8 cellular contexts compared by ENCODE assay signal in genomic region chr12:49131051-49131972, GRCh38. TPM values are rescaled to one million over a fixed set of nuclear protein-coding genes. Genes with fewer than 3 reads are reported as not detected.
A peak's percentile ranks its signal among the peaks of the same experiment; 100 is the strongest.
DNase-seq lines count a peak whose midpoint lies in the region; ATAC-seq and TF ChIP-seq lines count a peak whose summit lies in the region.

Gene TUBA1B (minus strand): TSS chr12:49131395. CDS start chr12:49131300, 95 bp downstream.

- TF ChIP-seq POLR2A in GM15510 (IDR thresholded peaks at IDR 0.05; ENCODE audit: borderline replicate concordance, extremely low read depth, insufficient read length) = peak; percentile 100

- H3K27me3 ChIP-seq in upper lobe of right lung = no peaks in the 10 kb centered on the region

- intact Hi-C loops in left cardiac atrium (cut with DNase I) (loop anchor here (2.0 to 10.0 kb wide), 3 partner anchors 53 to 103 kb away; partner anchors contain the start of gene TUBA1A (in 2 of the 2)), upper lobe of right lung (cut with DNase I) (loop anchor here (10.0 kb wide), 1 partner anchor 103 kb away; no protein-coding TSS in a partner anchor)

- H3K4me3 ChIP-seq in upper lobe of right lung = peak within 1 kb of the TSS; percentile 100

- TF ChIP-seq CTCF in progenitor cell of endocrine pancreas (IDR thresholded peaks at IDR 0.05; ENCODE audit: unreplicated experiment) (no peak), upper lobe of right lung (IDR thresholded peaks at IDR 0.05) (no peak)

- no peaks in the 10 kb centered on the region for H3K9me3 Mint-ChIP-seq in progenitor cell of endocrine pancreas (ENCODE audit: low read depth)

- H3K27me3 Mint-ChIP-seq in T-helper 17 cell (no peaks in the 10 kb centered on the region), progenitor cell of endocrine pancreas (no peaks in the 10 kb centered on the region)

- H3K27ac Mint-ChIP-seq in T-helper 17 cell (peak within 1 kb of the TSS; percentile 98), progenitor cell of endocrine pancreas (peak within 1 kb of the TSS; percentile 97)

- H3K9me3 ChIP-seq in T-helper 17 cell (ENCODE audit: control insufficient read depth, low read length, poor library complexity, severe bottlenecking) = no peaks in the 10 kb centered on the region
- no peaks in the 10 kb centered on the region for H3K9me3 ChIP-seq in upper lobe of right lung

- H3K36me3 ChIP-seq in upper lobe of right lung = peaks cover 30% of the 10 kb centered on the region

- peak within 1 kb of the TSS; percentile 98 for H3K4me3 Mint-ChIP-seq in T-helper 17 cell
- H3K4me3 Mint-ChIP-seq in progenitor cell of endocrine pancreas (ENCODE audit: low read depth) = peak within 1 kb of the TSS; percentile 94

- H3K36me3 Mint-ChIP-seq in T-helper 17 cell (ENCODE audit: low read depth) (peaks cover 4% of the 10 kb centered on the region), progenitor cell of endocrine pancreas (ENCODE audit: insufficient read depth) (peaks cover 28% of the 10 kb centered on the region)

- DNase-seq in NCI-H1694 (lab: John Stamatoyannopoulos, UW) = peak; percentile 65
- DNase-seq in T-helper 17 cell = peak; percentile 85 to 89 (median 87)
- peak; percentile 70 for DNase-seq in amniotic stem cell (lab: John Stamatoyannopoulos, UW)
- peak; percentile 95 for DNase-seq in left cardiac atrium
- peak; percentile 81 for DNase-seq in progenitor cell of endocrine pancreas (ENCODE audit: low spot score, unreplicated experiment)
- peak; percentile 96 for DNase-seq in upper lobe of right lung

- H3K4me1 ChIP-seq in upper lobe of right lung = peaks cover 22% of the 10 kb centered on the region

- H3K27ac ChIP-seq in upper lobe of right lung = peak within 1 kb of the TSS; percentile 100

- ATAC-seq in HG02870 (IDR thresholded peaks at IDR 0.05; ENCODE audit: unreplicated experiment) = peak; percentile 58
- peak; percentile 82 for ATAC-seq in T-helper 17 cell
- ATAC-seq in left cardiac atrium = peak; percentile 93 to 94
- peak; percentile 92 for ATAC-seq in upper lobe of right lung

- H3K4me1 Mint-ChIP-seq in T-helper 17 cell = peaks cover 38% of the 10 kb centered on the region
- H3K4me1 Mint-ChIP-seq in progenitor cell of endocrine pancreas (ENCODE audit: low read depth) = peaks cover 17% of the 10 kb centered on the region

RNA-seq across cellular contexts. Expression of gene TUBA1B, which starts in this region (rescaled TPM):
- 100 to 1,000 TPM; 137 to 159 TPM for total RNA-seq in T-helper 17 cell
- total RNA-seq in left cardiac atrium = 100 to 1,000 TPM; 577 to 615 TPM
- total RNA-seq in progenitor cell of endocrine pancreas = 985 and 1,023 TPM in 2 replicates
- 440 TPM for total RNA-seq in upper lobe of right lung

Comparison
In these comparisons a context has a peak if more than half of its experiments do, and no peak if none do; other contexts are left out.
1. Peak in every context shown above with its lines: DNase-seq, ATAC-seq, H3K4me3 ChIP-seq and H3K27ac ChIP-seq.